8 cellular contexts compared by ENCODE assay signal in the genomic region with DNA sequence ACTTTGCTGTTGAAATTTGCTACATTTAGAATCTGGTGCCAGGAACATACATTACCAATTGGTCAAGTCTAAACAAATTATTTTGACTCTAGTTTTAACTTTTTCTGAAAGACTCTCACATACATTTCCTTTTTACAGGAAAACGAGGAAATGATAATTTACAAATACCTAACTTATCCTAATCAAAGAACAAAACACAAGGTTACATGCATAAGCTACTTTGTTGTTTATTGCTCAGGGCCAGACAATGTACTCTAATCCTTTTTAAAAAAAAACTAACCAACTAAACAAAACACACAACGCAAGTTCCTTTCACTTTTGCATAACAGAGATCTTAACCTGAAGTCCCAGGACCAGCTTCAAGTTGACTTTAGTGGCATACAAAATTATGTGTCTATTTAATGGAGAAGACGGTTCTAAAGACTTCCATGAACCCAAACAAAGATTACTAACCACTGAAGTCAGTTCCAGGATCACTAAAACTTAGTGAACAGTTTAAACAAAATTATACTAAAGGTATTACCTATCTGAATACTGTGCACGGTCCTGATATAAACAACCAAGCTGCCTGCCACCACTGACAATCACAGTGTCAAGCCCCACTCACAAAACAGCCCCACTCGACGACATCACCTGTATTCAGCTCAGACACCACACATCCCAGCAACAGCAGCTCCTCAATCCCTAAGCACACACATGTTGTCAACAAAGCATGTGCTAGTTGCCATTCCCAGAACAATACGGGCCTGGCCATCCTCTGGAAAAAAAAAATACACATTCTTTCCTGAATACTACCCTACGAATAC. TPM values are rescaled to one million over a fixed set of nuclear protein-coding genes. Genes with fewer than 3 reads are reported as not detected.
DNase-seq lines count a peak whose midpoint lies in the region; ATAC-seq and TF ChIP-seq lines count a peak whose summit lies in the region.

No MANE protein-coding gene starts in this region.

- ATAC-seq in HG02763 (IDR thresholded peaks at IDR 0.05; ENCODE audit: unreplicated experiment) (no peak), GM18867 (IDR thresholded peaks at IDR 0.05; ENCODE audit: unreplicated experiment) (no peak)

- peaks cover 27% of the 10 kb centered on the region for H4K20me1 ChIP-seq in GM23248 (ENCODE audit: insufficient read depth)

- no peak for TF ChIP-seq POLR2A in esophagus squamous epithelium (IDR thresholded peaks at IDR 0.05)

- H3K27ac ChIP-seq in GM23248, result peak overlapping the region; percentile 65
- H3K27ac ChIP-seq in RWPE1, result peak overlapping the region; percentile 93
- H3K27ac ChIP-seq in esophagus squamous epithelium, result peak overlapping the region; percentile 92 to 97 (median 95)

- no peaks in the 10 kb centered on the region for H3K36me3 ChIP-seq in GM23248 (ENCODE audit: low read depth)
- no peaks in the 10 kb centered on the region for H3K36me3 ChIP-seq in esophagus squamous epithelium

- H2AFZ ChIP-seq in GM23248, result peak overlapping the region; percentile 66

- POLR2A ChIA-PET in RWPE1 (lab: Yijun Ruan, JAX; ENCODE audit: low non-redundant PET), result no interaction called here

- WGBS in GM23248 (ENCODE audit: low coverage in 1 of 2, low lambda C conversion rate in 2 of 2, missing lambda C conversion rate in 2 of 2), 2 experiments, result 18 to 21% methylated on average over 8 of the region's 8 CpGs
- WGBS in esophagus squamous epithelium, 2 donors, result 7 to 12% methylated on average over 8 of the region's 8 CpGs

- in situ Hi-C loops in GM23248 (cut with MboI), result no loop called here

- CTCF ChIA-PET in RWPE1 (lab: Yijun Ruan, JAX), result interaction anchor here (0.6 to 1.1 kb wide), 4 partner anchors 28 to 196 kb away, joined by 3 to 4 read pairs (median 3); no protein-coding TSS in a partner anchor

- H3K4me1 ChIP-seq in GM23248 (ENCODE audit: insufficient read depth), result peaks cover 25% of the 10 kb centered on the region
- H3K4me1 ChIP-seq in esophagus squamous epithelium, result peaks cover 17 to 53% (median 24%) of the 10 kb centered on the region in 3 donors

- intact Hi-C loops in esophagus squamous epithelium (cut with DNase I), result no loop called here

- peak overlapping the region; percentile 97 for H3K4me2 ChIP-seq in GM23248 (ENCODE audit: unreplicated experiment)

- no peaks in the 10 kb centered on the region for H3K9me2 ChIP-seq in GM23248 (ENCODE audit: insufficient read depth)

- H3K4me3 ChIP-seq in GM23248 (peak overlapping the region; percentile 88), esophagus squamous epithelium (peak overlapping the region in 3 of 4 donors; percentile 73 to 96 (median 90)), retinal pigment epithelial cell (ENCODE audit: low read length) (peak overlapping the region; percentile 83)

- peaks cover 61% of the 10 kb centered on the region for H3K79me2 ChIP-seq in GM23248 (ENCODE audit: insufficient read depth)

- TF ChIP-seq CTCF in RWPE1 (conservative IDR thresholded peaks at IDR 0.05; ENCODE audit: low read depth) (no peak), esophagus squamous epithelium (IDR thresholded peaks at IDR 0.05) (no peak), retinal pigment epithelial cell (conservative IDR thresholded peaks at IDR 0.05; ENCODE audit: low read depth, low read length) (no peak)

- H3K27me3 ChIP-seq in GM23248 (replicated peaks; ENCODE audit: insufficient read depth) (no peaks in the 10 kb centered on the region), esophagus squamous epithelium (no peaks in the 10 kb centered on the region)

- no peaks in the 10 kb centered on the region for H3K9me3 ChIP-seq in GM23248 (ENCODE audit: low read depth)
- H3K9me3 ChIP-seq in esophagus squamous epithelium, result no peaks in the 10 kb centered on the region

- peak overlapping the region; percentile 95 for H3K9ac ChIP-seq in GM23248

- DNase-seq in GM23248, result peak; percentile 23
- DNase-seq in RWPE1 (ENCODE audit: low spot score), result no peak
- DNase-seq in esophagus squamous epithelium (lab: John Stamatoyannopoulos, UW), result no peak
- DNase-seq in retinal pigment epithelial cell (ENCODE audit: low read depth), result no peak
- DNase-seq in HUDEP-2 (lab: John Stamatoyannopoulos, UW; ENCODE audit: unreplicated experiment in 76 of 76), result no peak
- DNase-seq in NCI-H526 treated with DMSO at 0.1 percent for 48 hours (lab: John Stamatoyannopoulos, UW), result no peak

- H3F3A ChIP-seq in GM23248 (ENCODE audit: insufficient read depth), result no peaks in the 10 kb centered on the region; the same call in 1 of the 2 replicates

RNA-seq across cellular contexts. Expression of gene ZNF652, which starts 1.9 kb away (rescaled TPM):
- total RNA-seq in GM23248 (2014; rRNA removed; shearing (Covaris generic)), result 17.2 and 18.1 TPM in 2 replicates
- polyA plus RNA-seq in GM23248 (2016; fragmentation: Nextera tagmentation; extraction: Ambion mirVana), result 12.4 and 13.1 TPM in 2 replicates
- 10 to 100 TPM; 14.0 to 32.6 (median 20.9) TPM for total RNA-seq in esophagus squamous epithelium

RNA-seq across cellular contexts. Expression of gene PHB1, which starts 54.5 kb away (rescaled TPM):
- 85.4 and 107 TPM in 2 replicates for total RNA-seq in GM23248 (2014; rRNA removed; shearing (Covaris generic))
- 177 and 191 TPM in 2 replicates for polyA plus RNA-seq in GM23248 (2016; fragmentation: Nextera tagmentation; extraction: Ambion mirVana)
- total RNA-seq in esophagus squamous epithelium, result 100 to 1,000 TPM in 2 of 4 donors, 10 to 100 TPM in 2; 61.7 to 119 (median 106) TPM
